ENCODE assay signal across 15 cellular contexts in genomic region chr4:7003176-7003878, GRCh38. TPM values are rescaled to one million over a fixed set of nuclear protein-coding genes. Genes with fewer than 3 reads are reported as not detected.
DNase-seq lines count a peak whose midpoint lies in the region; TF ChIP-seq lines count a peak whose summit lies in the region.
"Had no signal": no experiment of that assay in that cellular context is flagged by ENCODE, and none has a peak within 500 bp of the region (broad histone marks: within the 10 kb centered on the region; RNA-seq: fewer than 3 reads in every experiment).

No MANE protein-coding gene starts in this region.

- H3K27ac Mint-ChIP-seq in progenitor cell of endocrine pancreas: peak overlapping the region; percentile 24

- no peak overlapping the region for H2AFZ ChIP-seq in mammary epithelial cell (ENCODE audit: low read depth, low read length)

- WGBS in mammary epithelial cell (ENCODE audit: low coverage, missing lambda C conversion rate): 85% methylated on average over 8 of the region's 11 CpGs

- no peaks in the 10 kb centered on the region for H3K9me3 ChIP-seq in BLaER1
- no peaks in the 10 kb centered on the region for H3K9me3 ChIP-seq in mammary epithelial cell (replicated peaks; ENCODE audit: insufficient read depth, low read length)
- H3K9me3 ChIP-seq in HAP-1: no peaks in the 10 kb centered on the region
- H3K9me3 ChIP-seq: BLaER1 treated with 17β-estradiol and CSF1 and Interleukin-3, amounts not matched to agents 10 nM and 100 nM; Peyer's patch had no signal

- H3K27me3 Mint-ChIP-seq in progenitor cell of endocrine pancreas: no peaks in the 10 kb centered on the region

- DNase-seq in D341Med (ENCODE audit: low spot score): peak; percentile 68
- no peak for DNase-seq in mammary epithelial cell
- no peak for DNase-seq in progenitor cell of endocrine pancreas (ENCODE audit: low spot score, unreplicated experiment)
- no peak for DNase-seq in activated CD4-positive, alpha-beta T cell treated with anti-CD3 and anti-CD28 coated beads for 48 hours
- DNase-seq in HAP-1 (ENCODE audit: low spot score in 2 of 2): no peak
- DNase-seq in KG1 (lab: John Stamatoyannopoulos, UW): no peak
- DNase-seq: DMS53, HCEC 1CT, NCI-H1048, NCI-H146, NCI-H2081 treated with DMSO at 0.1 percent for 48 hours, SHP77 treated with DMSO at 0.1 percent for 48 hours had no signal

- H3K36me3 Mint-ChIP-seq in progenitor cell of endocrine pancreas (ENCODE audit: insufficient read depth): peaks cover 28% of the 10 kb centered on the region

- H3K4me1 ChIP-seq in BLaER1 (peaks cover 14% of the 10 kb centered on the region; the same call in 1 of the 2 replicates), mammary epithelial cell (ENCODE audit: insufficient read depth, low read length) (peaks cover 69% of the 10 kb centered on the region), HAP-1 (no peaks in the 10 kb centered on the region)

- no peak overlapping the region for H3K27ac ChIP-seq in BLaER1
- peak overlapping the region; percentile 99 for H3K27ac ChIP-seq in mammary epithelial cell (ENCODE audit: insufficient read depth, low read depth, low read length)
- H3K27ac ChIP-seq: BLaER1 treated with 17β-estradiol and CSF1 and Interleukin-3, amounts not matched to agents 10 nM and 100 nM; Peyer's patch had no signal

- H4K20me1 ChIP-seq in BLaER1 (peaks cover 96% of the 10 kb centered on the region), mammary epithelial cell (ENCODE audit: insufficient read depth, low read length) (no peaks in the 10 kb centered on the region)

- CTCF ChIA-PET in mammary epithelial cell (lab: Charles Lee; ENCODE audit: low non-redundant PET): no interaction called here

- H3K4me1 Mint-ChIP-seq in progenitor cell of endocrine pancreas (ENCODE audit: low read depth): no peaks in the 10 kb centered on the region

- H3K9ac ChIP-seq in BLaER1: no peak overlapping the region
- peak overlapping the region; percentile 86 for H3K9ac ChIP-seq in mammary epithelial cell (ENCODE audit: insufficient read depth, low read length)

- BruUV-seq in mammary epithelial cell (replicated peaks; lab: Mats Ljungman, UMichigan): no TSS peak

- in situ Hi-C loops in mammary epithelial cell (cut with MboI; ENCODE audit: low sequenced_read_pairs in 2 of 2) (no loop called here), HAP-1 (cut with MboI; ENCODE audit: low sequenced_read_pairs) (no loop called here)

- H3K4me3 Mint-ChIP-seq in progenitor cell of endocrine pancreas (ENCODE audit: low read depth): no peak overlapping the region

- H3K36me3 ChIP-seq in BLaER1 (peaks cover 100% of the 10 kb centered on the region), mammary epithelial cell (ENCODE audit: insufficient read depth, low read length) (peaks cover 19% of the 10 kb centered on the region), HAP-1 (replicated peaks) (peaks cover 91% of the 10 kb centered on the region)

- TF ChIP-seq CTCF in mammary epithelial cell (conservative IDR thresholded peaks at IDR 0.05 in 1 of 2, IDR thresholded peaks at IDR 0.05 in 1 of 2; ENCODE audit: extremely low read depth in 1 of 2, insufficient read depth in 1 of 2, low read depth in 1 of 2, low read length in 2 of 2) (no peak), progenitor cell of endocrine pancreas (IDR thresholded peaks at IDR 0.05; ENCODE audit: unreplicated experiment) (no peak)

- dilution Hi-C loops in mammary epithelial cell (cut with HindIII; ENCODE audit: low sequenced_read_pairs): loop anchor here (5.0 kb wide), 2 partner anchors 46 to 74 kb away; no protein-coding TSS in a partner anchor

- H3K27me3 ChIP-seq in BLaER1: no peaks in the 10 kb centered on the region
- H3K27me3 ChIP-seq in mammary epithelial cell (ENCODE audit: insufficient read depth, low read length): no peaks in the 10 kb centered on the region
- no peaks in the 10 kb centered on the region for H3K27me3 ChIP-seq in HAP-1 (ENCODE audit: low read depth)
- H3K27me3 ChIP-seq: BLaER1 treated with 17β-estradiol and CSF1 and Interleukin-3, amounts not matched to agents 10 nM and 100 nM; Peyer's patch had no signal

- intact Hi-C loops in mammary epithelial cell (cut with micrococcal nuclease): no loop called here

- H3K4me2 ChIP-seq in BLaER1 (peak overlapping the region; percentile 6; the same call in 1 of the 2 replicates), mammary epithelial cell (ENCODE audit: insufficient read depth, low read depth, low read length) (peak overlapping the region; percentile 65)

- H3K9me3 Mint-ChIP-seq in progenitor cell of endocrine pancreas (ENCODE audit: low read depth): no peaks in the 10 kb centered on the region

- H3K4me3 ChIP-seq in BLaER1 (no peak overlapping the region), mammary epithelial cell (replicated peaks in 1 of 3; ENCODE audit: insufficient read depth in 1 of 3, low read depth in 2 of 3, low read length in 3 of 3) (no peak overlapping the region), HAP-1 (no peak overlapping the region)
- H3K4me3 ChIP-seq: BLaER1 treated with 17β-estradiol and CSF1 and Interleukin-3, amounts not matched to agents 10 nM and 100 nM; Peyer's patch had no signal

- H3K79me2 ChIP-seq in mammary epithelial cell (ENCODE audit: insufficient read depth, low read length): peaks cover 38% of the 10 kb centered on the region

RNA-seq across cellular contexts. Expression of gene TADA2B, which starts 39.8 kb away (rescaled TPM):
- total RNA-seq in mammary epithelial cell (10 to 100 TPM; 13.3 to 17.2 TPM), progenitor cell of endocrine pancreas (21.2 and 21.8 TPM in 2 replicates)
- 6.7 TPM for polyA plus RNA-seq in mammary epithelial cell
- polyA minus RNA-seq in mammary epithelial cell: 9.5 TPM
